13 cellular contexts compared by ENCODE assay signal in the genomic region with DNA sequence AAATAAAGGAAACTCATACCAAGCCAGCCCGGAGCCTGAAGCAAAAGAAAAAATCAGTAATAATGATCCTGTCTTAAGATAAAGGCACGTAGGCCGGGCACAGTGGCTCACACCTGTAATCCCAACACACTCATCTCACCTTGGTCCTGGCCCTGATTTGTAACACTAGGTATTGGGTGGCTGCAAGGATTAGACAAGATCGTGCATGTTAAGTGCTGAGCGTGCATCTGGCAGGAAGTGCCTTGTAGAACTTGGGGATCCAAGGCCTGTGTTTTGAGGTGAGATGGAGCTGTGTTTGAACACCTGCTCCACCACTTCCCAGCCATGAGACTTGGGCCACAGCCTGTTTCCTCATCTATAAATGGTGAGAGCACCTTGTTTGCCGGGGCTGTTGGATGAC.
"Had no signal": no experiment of that assay in that cellular context is flagged by ENCODE, and none has a peak within 500 bp of the region (broad histone marks: within the 10 kb centered on the region; RNA-seq: fewer than 3 reads in every experiment).

No MANE protein-coding gene starts in this region.

- FAIRE-seq: astrocyte, small intestine had no signal

- H3K36me3 Mint-ChIP-seq: memory B cell, natural killer cell, type B pancreatic cell had no signal

- H3K9me3 ChIP-seq: left ventricle myocardium inferior, suprapubic skin had no signal

- H3K27ac ChIP-seq: left ventricle myocardium inferior, suprapubic skin had no signal

- H3K4me3 ChIP-seq: left ventricle myocardium inferior, suprapubic skin had no signal

- H3K4me3 Mint-ChIP-seq: activated naive CD4-positive, alpha-beta T cell treated with anti-CD3 and anti-CD28 coated beads for 36 hours; activated T-helper 17 cell treated with anti-CD3 and anti-CD28 coated beads, Interleukin-2, amount 50 U/mL, for 72 hours; memory B cell; natural killer cell; type B pancreatic cell had no signal

- H3K27me3 Mint-ChIP-seq: activated T-helper 17 cell treated with anti-CD3 and anti-CD28 coated beads, Interleukin-2, amount 50 U/mL, for 72 hours; type B pancreatic cell had no signal

- H3K36me3 ChIP-seq: left ventricle myocardium inferior, suprapubic skin had no signal

- H3K9me3 Mint-ChIP-seq: activated naive CD4-positive, alpha-beta T cell treated with anti-CD3 and anti-CD28 coated beads for 36 hours; activated T-helper 17 cell treated with anti-CD3 and anti-CD28 coated beads, Interleukin-2, amount 50 U/mL, for 72 hours; memory B cell; natural killer cell; type B pancreatic cell had no signal

- DNase-seq: activated CD4-positive, alpha-beta T cell treated with anti-CD3 and anti-CD28 coated beads, Interleukin-2, amount 50 U/mL, for 48 hours; activated naive CD4-positive, alpha-beta T cell treated with anti-CD3 and anti-CD28 coated beads for 36 hours; left ventricle myocardium inferior; natural killer cell; retina; small intestine; stimulated activated CD4-positive, alpha-beta T cell treated with anti-CD3 and anti-CD28 coated beads, Interleukin-4, amount 100 ng/mL, for 24 hours; stimulated activated naive CD4-positive, alpha-beta T cell had no signal

- H3K27me3 ChIP-seq: suprapubic skin had no signal

- H3K27ac Mint-ChIP-seq: activated naive CD4-positive, alpha-beta T cell treated with anti-CD3 and anti-CD28 coated beads for 36 hours; activated T-helper 17 cell treated with anti-CD3 and anti-CD28 coated beads, Interleukin-2, amount 50 U/mL, for 72 hours; memory B cell; natural killer cell had no signal

- H3K4me1 Mint-ChIP-seq: activated T-helper 17 cell treated with anti-CD3 and anti-CD28 coated beads, Interleukin-2, amount 50 U/mL, for 72 hours had no signal
